ENCODE assay signal across 8 cellular contexts in genomic region chr7:43572516-43573049, GRCh38. TPM values are rescaled to one million over a fixed set of nuclear protein-coding genes. Genes with fewer than 3 reads are reported as not detected.
DNase-seq lines count a peak whose midpoint lies in the region; ATAC-seq and TF ChIP-seq lines count a peak whose summit lies in the region.

No MANE protein-coding gene starts in this region.

- no peak for TF ChIP-seq CTCF in HFFc6 (IDR thresholded peaks at IDR 0.05)
- TF ChIP-seq CTCF in epithelial cell of proximal tubule (conservative IDR thresholded peaks at IDR 0.05; ENCODE audit: low read depth, low read length) = no peak

- H3K9me3 Mint-ChIP-seq in HFFc6 = no peaks in the 10 kb centered on the region

- no peaks in the 10 kb centered on the region for H3K27me3 Mint-ChIP-seq in HFFc6 (ENCODE audit: insufficient read depth)

- no peak overlapping the region for H3K4me3 ChIP-seq in epithelial cell of proximal tubule (ENCODE audit: low read depth, low read length)

- H3K4me1 Mint-ChIP-seq in HFFc6 (ENCODE audit: low read depth) = peaks cover 60% of the 10 kb centered on the region

- ATAC-seq in GM19463 (IDR thresholded peaks at IDR 0.05; ENCODE audit: unreplicated experiment) = no peak

- DNase-seq in AML-193 (lab: John Stamatoyannopoulos, UW) (peak; percentile 96 to 99), HFFc6 (peak; percentile 99), SKM-1 treated with dmso at 0.1 percent for 144 hours (lab: John Stamatoyannopoulos, UW; ENCODE audit: unreplicated experiment) (peak; percentile 99), epithelial cell of proximal tubule (ENCODE audit: low read depth) (peak; percentile 98), renal cortical epithelial cell (ENCODE audit: low read depth) (peak; percentile 100), NCI-H1436 (lab: John Stamatoyannopoulos, UW) (no peak), DMS153 (lab: John Stamatoyannopoulos, UW) (no peak)

- H3K4me3 Mint-ChIP-seq in HFFc6 = peak overlapping the region; percentile 65

- H3K27ac Mint-ChIP-seq in HFFc6 = peak overlapping the region; percentile 98

- H3K36me3 Mint-ChIP-seq in HFFc6 (ENCODE audit: low read depth) = peaks cover 9% of the 10 kb centered on the region

RNA-seq across cellular contexts. Expression of gene STK17A, which starts 10.3 kb away (rescaled TPM):
- total RNA-seq in HFFc6 (2021; fragmentation: NEBNext Ultra II Directional; extraction: Animal tissue kit (Norgen Biotek cat#: 25700)) = 10 to 100 TPM; 59.0 to 79.2 (median 62.8) TPM
- total RNA-seq in epithelial cell of proximal tubule = 30.7 and 44.6 TPM in 2 replicates
- total RNA-seq in renal cortical epithelial cell = 97.4 and 111 TPM in 2 replicates

Comparison
In these comparisons a context has a peak if more than half of its experiments do, and no peak if none do; other contexts are left out.
1. DNase-seq: peak in AML-193 (2 of 2), HFFc6 (single experiment), SKM-1 treated with dmso at 0.1 percent for 144 hours (single experiment), epithelial cell of proximal tubule (single experiment) and renal cortical epithelial cell (single experiment); none in NCI-H1436 (single experiment) and DMS153 (single experiment).